In the genomic region with DNA sequence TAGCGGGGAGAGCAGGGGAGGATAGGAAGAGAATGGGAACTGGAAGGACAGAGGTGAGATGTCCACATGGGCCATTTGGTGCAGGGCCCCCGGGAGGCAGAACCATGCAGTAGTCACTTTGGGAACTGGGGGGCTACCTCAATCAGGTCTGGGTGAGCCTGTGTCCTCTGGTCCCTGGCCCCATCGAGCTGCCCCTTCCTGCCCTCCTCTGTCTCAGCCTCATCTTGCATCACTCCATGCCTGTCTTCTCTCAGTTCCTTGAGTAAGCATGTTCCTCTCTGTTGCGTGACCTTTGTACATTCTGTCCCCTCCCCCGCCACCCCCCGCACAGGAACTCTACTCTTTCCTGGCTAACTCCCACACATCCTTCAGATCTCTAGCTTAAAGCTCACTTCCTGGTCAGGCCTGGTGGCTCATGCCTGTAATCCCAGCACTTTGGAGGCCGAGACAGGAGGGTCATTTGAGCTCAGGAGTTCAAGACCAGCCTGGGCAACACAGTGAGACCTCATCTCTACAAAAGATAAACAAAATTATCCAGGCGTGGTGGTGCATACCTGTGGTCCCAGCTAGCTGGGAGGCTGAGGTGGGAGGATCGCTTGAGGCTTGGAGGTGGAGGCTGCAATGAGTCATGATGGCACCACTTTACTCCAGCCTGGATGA, we compare ENCODE assay signal across 10 cellular contexts. TPM values are rescaled to one million over a fixed set of nuclear protein-coding genes. Genes with fewer than 3 reads are reported as not detected.
DNase-seq lines count a peak whose midpoint lies in the region; ATAC-seq and TF ChIP-seq lines count a peak whose summit lies in the region.
"Had no signal": no experiment of that assay in that cellular context is flagged by ENCODE, and none has a peak within 500 bp of the region (broad histone marks: within the 10 kb centered on the region; RNA-seq: fewer than 3 reads in every experiment).

No MANE protein-coding gene starts in this region.

- TF ChIP-seq CTCF in ascending aorta (IDR thresholded peaks at IDR 0.05) = no peak

- no peak for ATAC-seq in HG02973 (IDR thresholded peaks at IDR 0.05; ENCODE audit: unreplicated experiment)

- no peaks in the 10 kb centered on the region for H3K27me3 ChIP-seq in ascending aorta

- H3K4me3 ChIP-seq in ascending aorta = no peak overlapping the region

- peak overlapping the region in 1 of 2 donors; percentile 10 for H3K27ac ChIP-seq in ascending aorta

- peaks cover 0 to 5% of the 10 kb centered on the region in 2 donors for H3K4me1 ChIP-seq in ascending aorta

- DNase-seq in CMK (ENCODE audit: low read depth) (peak; percentile 62), NCI-H226 (peak; percentile 14), ascending aorta (ENCODE audit: low spot score in 2 of 2) (peak; percentile 41 to 78), midbrain (lab: John Stamatoyannopoulos, UW) (peak; percentile 35), NCI-H2107 (lab: John Stamatoyannopoulos, UW) (no peak), activated gamma-delta T cell treated with Interleukin-2 at 50 U/mL for 16 hours (no peak)
- no peak for DNase-seq in effector CD8-positive, alpha-beta T cell (lab: John Stamatoyannopoulos, UW)
- DNase-seq: NCI-H2029 treated with DMSO at 0.1 percent for 48 hours, retina had no signal

- no peaks in the 10 kb centered on the region for H3K36me3 ChIP-seq in ascending aorta

- intact Hi-C loops in ascending aorta (cut with DNase I) = loop anchor here (10.0 kb wide), 1 partner anchor 387 kb away; no protein-coding TSS in a partner anchor

- H3K9me3 ChIP-seq in ascending aorta = no peaks in the 10 kb centered on the region

RNA-seq across cellular contexts. Expression of a gene that starts 23.2 kb away (rescaled TPM):
- 4,268 TPM for total RNA-seq in ascending aorta

Comparison
In these comparisons a context has a peak if more than half of its experiments do, and no peak if none do; other contexts are left out.
1. DNase-seq: peak in CMK (single experiment), NCI-H226 (single experiment), ascending aorta (2 of 2) and midbrain (single experiment); none in NCI-H2107 (single experiment), activated gamma-delta T cell treated with Interleukin-2 at 50 U/mL for 16 hours (single experiment) and effector CD8-positive, alpha-beta T cell (single experiment).